In genomic region chr11:108853864-108854263, GRCh38 we compare ENCODE assay signal across 8 cellular contexts.
DNase-seq lines count a peak whose midpoint lies in the region; ATAC-seq, FAIRE-seq and TF ChIP-seq lines count a peak whose summit lies in the region.

No MANE protein-coding gene starts in this region.

- no peak for FAIRE-seq in GM12892 (lab: Jason Lieb, UNC)

- no peaks in the 10 kb centered on the region for H3K27me3 Mint-ChIP-seq in CD14-positive monocyte (ENCODE audit: low read depth in 3 of 3)
- H3K27me3 Mint-ChIP-seq in endothelial cell (ENCODE audit: unreplicated experiment): no peaks in the 10 kb centered on the region

- no peak overlapping the region for H3K27ac ChIP-seq in effector memory CD4-positive, alpha-beta T cell (ENCODE audit: insufficient read depth, low read length, poor library complexity, severe bottlenecking)
- H3K27ac ChIP-seq in prostate gland: no peak overlapping the region

- whole genome bisulfite sequencing in prostate gland: 14% methylated on average over 1 of the region's 1 CpG

- intact Hi-C loops in CD14-positive monocyte (cut with micrococcal nuclease) (no loop called here), prostate gland (cut with DNase I) (no loop called here)

- no peaks in the 10 kb centered on the region for H3K4me1 ChIP-seq in effector memory CD4-positive, alpha-beta T cell (ENCODE audit: control insufficient read depth, insufficient read depth, low read length, poor library complexity, severe bottlenecking)
- H3K4me1 ChIP-seq in prostate gland (replicated peaks): no peaks in the 10 kb centered on the region

- H3K36me3 Mint-ChIP-seq in CD14-positive monocyte: peaks cover 2 to 3% of the 10 kb centered on the region in 2 donors
- H3K36me3 Mint-ChIP-seq in endothelial cell (ENCODE audit: low read depth, unreplicated experiment): no peaks in the 10 kb centered on the region

- no peaks in the 10 kb centered on the region for H3K36me3 ChIP-seq in effector memory CD4-positive, alpha-beta T cell (ENCODE audit: control insufficient read depth, insufficient read depth, low read length)
- no peaks in the 10 kb centered on the region for H3K36me3 ChIP-seq in prostate gland

- TF ChIP-seq POLR2A in prostate gland (IDR thresholded peaks at IDR 0.05) (no peak), GM12892 (IDR thresholded peaks at IDR 0.05; ENCODE audit: low read depth, low read length) (no peak)

- peaks cover 13% of the 10 kb centered on the region for H3K4me1 Mint-ChIP-seq in CD14-positive monocyte
- peaks cover 6% of the 10 kb centered on the region for H3K4me1 Mint-ChIP-seq in endothelial cell (ENCODE audit: unreplicated experiment)

- H3K4me3 Mint-ChIP-seq in CD14-positive monocyte (no peak overlapping the region), endothelial cell (ENCODE audit: unreplicated experiment) (no peak overlapping the region)

- peak overlapping the region; percentile 18 for H3K4me3 ChIP-seq in effector memory CD4-positive, alpha-beta T cell (ENCODE audit: insufficient read depth, low read depth, low read length, poor library complexity, severe bottlenecking)
- no peak overlapping the region for H3K4me3 ChIP-seq in prostate gland

- H3K27ac Mint-ChIP-seq in CD14-positive monocyte: peak overlapping the region in 4 of 7 donors; percentile 21 to 73 (median 41)
- H3K27ac Mint-ChIP-seq in endothelial cell (ENCODE audit: unreplicated experiment): no peak overlapping the region

- no peak for TF ChIP-seq CTCF in CD14-positive monocyte (IDR thresholded peaks at IDR 0.05)
- no peak for TF ChIP-seq CTCF in prostate gland (IDR thresholded peaks at IDR 0.05)
- no peak for TF ChIP-seq CTCF in endothelial cell (IDR thresholded peaks at IDR 0.05; ENCODE audit: unreplicated experiment)

- no peaks in the 10 kb centered on the region for H3K9me3 Mint-ChIP-seq in CD14-positive monocyte
- no peaks in the 10 kb centered on the region for H3K9me3 Mint-ChIP-seq in endothelial cell (ENCODE audit: unreplicated experiment)

- ATAC-seq in GM21367 (IDR thresholded peaks at IDR 0.05; ENCODE audit: unreplicated experiment) (peak; percentile 43), HG03558 (IDR thresholded peaks at IDR 0.05; ENCODE audit: extremely low read depth, unreplicated experiment) (peak; percentile 15)

- H3K9me3 ChIP-seq in effector memory CD4-positive, alpha-beta T cell (ENCODE audit: control insufficient read depth, low read length): no peaks in the 10 kb centered on the region
- H3K9me3 ChIP-seq in prostate gland: no peaks in the 10 kb centered on the region

- no peaks in the 10 kb centered on the region for H3K27me3 ChIP-seq in effector memory CD4-positive, alpha-beta T cell (replicated peaks; ENCODE audit: control insufficient read depth, insufficient read depth, low read length, poor library complexity, severe bottlenecking)
- no peaks in the 10 kb centered on the region for H3K27me3 ChIP-seq in prostate gland (replicated peaks; ENCODE audit: insufficient read depth)

- DNase-seq in CD14-positive monocyte (ENCODE audit: low spot score) (no peak), prostate gland (ENCODE audit: low spot score) (peak; percentile 15), GM12892 (ENCODE audit: insufficient read length) (no peak), endothelial cell (ENCODE audit: low spot score) (no peak)
- no peak for DNase-seq in effector memory CD4-positive, alpha-beta T cell
- DNase-seq in activated CD4-positive, CD25-positive, alpha-beta regulatory T cell (lab: John Stamatoyannopoulos, UW): no peak
